Comparison of ENCODE assay signal across 25 cellular contexts in the genomic region with DNA sequence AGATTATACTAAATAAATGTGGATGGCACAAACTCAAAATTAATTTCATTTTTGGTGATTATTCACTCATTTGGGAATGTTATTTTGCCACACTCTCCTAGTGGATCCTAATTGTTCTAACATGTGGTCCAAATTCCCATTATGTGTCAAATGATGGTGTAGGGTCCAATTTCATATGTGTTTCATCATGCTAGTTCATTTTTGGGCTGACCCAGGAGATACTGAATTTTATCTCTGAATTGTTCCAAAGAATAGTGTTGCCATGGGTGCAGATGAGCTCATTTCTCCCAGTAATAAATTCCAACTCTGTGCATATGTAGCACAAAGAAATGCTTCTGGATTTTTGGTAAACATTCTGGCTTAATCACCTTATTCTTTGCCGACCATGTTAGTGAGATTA.
"Had no signal": no experiment of that assay in that cellular context is flagged by ENCODE, and none has a peak within 500 bp of the region (broad histone marks: within the 10 kb centered on the region; RNA-seq: fewer than 3 reads in every experiment).

No MANE protein-coding gene starts in this region.

- DNase-seq: natural killer cell; occipital lobe; ovary; posterior cingulate gyrus; psoas muscle; right cardiac atrium; right lobe of liver; sigmoid colon; small intestine; stimulated activated CD4-positive, alpha-beta T cell treated with anti-CD3 and anti-CD28 coated beads, Interleukin-15, amount 100 ng/mL, for 24 hours; stimulated activated CD4-positive, alpha-beta T cell treated with anti-CD3 and anti-CD28 coated beads, Interleukin-2, amount 100 ng/mL, for 24 hours; stimulated activated CD4-positive, alpha-beta T cell treated with anti-CD3 and anti-CD28 coated beads, Interleukin-2, amount 100 ng/mL, for 48 hours; stimulated activated CD4-positive, alpha-beta T cell treated with anti-CD3 and anti-CD28 coated beads, Interleukin-4, amount 100 ng/mL, for 24 hours; stimulated activated naive CD4-positive, alpha-beta T cell; stimulated activated naive CD8-positive, alpha-beta T cell treated with anti-CD3 and anti-CD28 coated beads, Interleukin-15, amount 100 ng/mL, for 72 hours; stimulated activated naive CD8-positive, alpha-beta T cell treated with anti-CD3 and anti-CD28 coated beads, Interleukin-15, Interleukin-2, amounts not matched to agents 100 U/mL and 50 U/mL, for 24 hours; substantia nigra; testis; tibial artery; transverse colon; upper lobe of right lung; uterus had no signal

- H3K27ac ChIP-seq: neural progenitor cell, ovary, parathyroid adenoma, psoas muscle, right lobe of liver, sigmoid colon, suprapubic skin, testis, tibial artery, transverse colon, upper lobe of right lung, uterus had no signal

- H3K4me3 ChIP-seq: neural progenitor cell, ovary, psoas muscle, right lobe of liver, sigmoid colon, suprapubic skin, testis, tibial artery, transverse colon, upper lobe of right lung, uterus had no signal
